In genomic region chr4:136442447-136442846, GRCh38 we compare ENCODE assay signal across 20 cellular contexts.
"Had no signal": no experiment of that assay in that cellular context is flagged by ENCODE, and none has a peak within 500 bp of the region (broad histone marks: within the 10 kb centered on the region; RNA-seq: fewer than 3 reads in every experiment).

No MANE protein-coding gene starts in this region.

- H3K9me3 ChIP-seq: MG63, SK-N-SH had no signal

- H3K36me3 ChIP-seq: MG63 had no signal

- H3K27me3 ChIP-seq: MG63 had no signal

- H3K4me3 ChIP-seq: MG63 had no signal

- DNase-seq: IMR-90, Karpas-422, KG1, MG63, NCI-H1092, NCI-H1105 treated with DMSO at 0.1 percent for 48 hours, NCI-H1417 treated with DMSO at 0.1 percent for 48 hours, NCI-H187, NCI-H2029, NCI-H2081 treated with DMSO at 0.1 percent for 48 hours, NCI-H2171, NCI-H226, NCI-H446, NCI-H510A, NCI-H524 treated with DMSO at 0.1 percent for 48 hours, NCI-H69, NCI-H774, RPMI8226, SHP77, SK-N-SH had no signal
